In the genomic region with DNA sequence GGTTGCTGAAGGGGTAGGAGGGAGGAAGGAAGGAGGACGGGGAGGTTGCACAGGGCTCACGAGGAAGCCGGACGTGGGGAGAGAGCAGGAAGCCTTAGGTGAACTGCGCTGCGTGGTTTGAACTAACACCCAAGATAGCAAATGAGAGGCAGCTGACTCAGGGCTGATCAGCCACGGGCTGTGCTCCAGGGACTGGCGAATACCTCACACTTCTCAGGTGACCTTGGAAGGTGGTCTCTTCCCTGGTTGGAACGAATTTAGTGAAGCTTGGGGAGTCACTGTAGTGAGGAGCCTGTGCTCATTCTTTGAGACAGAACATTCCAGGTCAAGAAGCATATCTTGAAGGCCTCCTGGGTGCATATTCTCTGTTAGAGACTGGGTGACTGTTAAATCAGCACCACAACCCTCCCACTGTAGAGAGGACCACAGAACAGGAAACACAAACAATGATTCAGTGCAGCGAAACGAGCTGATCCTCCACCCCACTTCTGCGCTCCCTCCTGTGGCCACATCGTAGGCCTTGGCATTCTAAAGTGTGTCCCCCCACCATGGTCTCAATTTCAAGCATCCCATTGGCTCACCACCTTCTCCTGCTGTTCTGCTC, we compare ENCODE assay signal across 9 cellular contexts. TPM values are rescaled to one million over a fixed set of nuclear protein-coding genes. Genes with fewer than 3 reads are reported as not detected.
A peak's percentile ranks its signal among the peaks of the same experiment; 100 is the strongest.
DNase-seq lines count a peak whose midpoint lies in the region; FAIRE-seq and TF ChIP-seq lines count a peak whose summit lies in the region.
"Had no signal": no experiment of that assay in that cellular context is flagged by ENCODE, and none has a peak within 500 bp of the region (broad histone marks: within the 10 kb centered on the region; RNA-seq: fewer than 3 reads in every experiment).

No MANE protein-coding gene starts in this region.

- POLR2A ChIA-PET in Caco-2 (lab: Charles Lee), result no interaction called here

- DNase-seq in GM18507 (ENCODE audit: extremely low spot score, insufficient read length, low read depth) (no peak), NCI-H226 (peak; percentile 52), iris pigment epithelial cell (ENCODE audit: low read depth) (peak; percentile 84), Caco-2 (no peak), posterior vena cava (ENCODE audit: low spot score) (no peak), SHP77 treated with DMSO at 0.1 percent for 48 hours (lab: John Stamatoyannopoulos, UW) (no peak)
- DNase-seq in activated T-helper 1 cell treated with anti-CD3 and anti-CD28 coated beads, Interleukin-2, amount 50 U/mL, for 16 hours (ENCODE audit: low read depth in 1 of 2, low spot score in 1 of 2), result peak; percentile 53
- DNase-seq in stimulated activated CD8-positive, alpha-beta memory T cell treated with anti-CD3 and anti-CD28 coated beads, Interleukin-4, amount 100 ng/mL, for 4 hours (ENCODE audit: low read depth in 2 of 2, low spot score in 1 of 2), result peak; percentile 37 to 49

- H3K36me3 ChIP-seq in Caco-2 (ENCODE audit: control insufficient read depth, insufficient read depth, low read length), result no peaks in the 10 kb centered on the region

- H3K9me3 Mint-ChIP-seq in Caco-2 (ENCODE audit: unreplicated experiment), result no peaks in the 10 kb centered on the region
- H3K9me3 Mint-ChIP-seq: neural crest cell had no signal

- CTCF ChIA-PET in Caco-2 (lab: Charles Lee), result no interaction called here

- TF ChIP-seq CTCF in Caco-2 (IDR thresholded peaks at IDR 0.05; ENCODE audit: insufficient read depth in 1 of 2, low read depth in 1 of 2, low read length in 1 of 2, severe bottlenecking in 1 of 2, unreplicated experiment in 1 of 2), result no peak

- no peaks in the 10 kb centered on the region for H3K36me3 Mint-ChIP-seq in Caco-2 (ENCODE audit: insufficient read depth, unreplicated experiment)

- H3K4me3 Mint-ChIP-seq in Caco-2 (ENCODE audit: unreplicated experiment), result no peak overlapping the region
- H3K4me3 Mint-ChIP-seq: neural crest cell had no signal

- intact Hi-C loops in Caco-2 (cut with micrococcal nuclease; ENCODE audit: unreplicated experiment) (no loop called here), posterior vena cava (cut with DNase I) (no loop called here)

- H3K27ac Mint-ChIP-seq in Caco-2 (ENCODE audit: unreplicated experiment), result no peak overlapping the region

- no peaks in the 10 kb centered on the region for H3K27me3 ChIP-seq in Caco-2 (replicated peaks; ENCODE audit: control insufficient read depth, insufficient read depth, low read length)

- H3K27me3 Mint-ChIP-seq in Caco-2 (ENCODE audit: insufficient read depth, unreplicated experiment), result no peaks in the 10 kb centered on the region

- no peak overlapping the region for H3K4me3 ChIP-seq in Caco-2 (ENCODE audit: low read depth, low read length)

- H3K9me3 ChIP-seq in Caco-2, result no peaks in the 10 kb centered on the region

- no peaks in the 10 kb centered on the region for H3K4me1 ChIP-seq in Caco-2

- no peaks in the 10 kb centered on the region for H3K4me1 Mint-ChIP-seq in Caco-2 (ENCODE audit: low read depth, unreplicated experiment)

- FAIRE-seq in GM18507 (lab: Jason Lieb, UNC), result peak; percentile 88

- no TSS peak for BruUV-seq in Caco-2 (replicated peaks; lab: Mats Ljungman, UMichigan)

RNA-seq across cellular contexts. Expression of a gene that starts 33.8 kb away (rescaled TPM):
- total RNA-seq in Caco-2 (2022) (0.61 and 1.3 TPM in 2 replicates), posterior vena cava (under 1 TPM; 0.52 to 0.60 TPM)

RNA-seq across cellular contexts. Expression of a gene that starts 59.4 kb away (rescaled TPM):
- not detected in 2 replicates for total RNA-seq in Caco-2 (2022)
- not detected for total RNA-seq in posterior vena cava
- total RNA-seq: neural crest cell had no signal

Comparison
In these comparisons a context has a peak if more than half of its experiments do, and no peak if none do; other contexts are left out.
1. DNase-seq: peak in NCI-H226 (single experiment), activated T-helper 1 cell treated with anti-CD3 and anti-CD28 coated beads, Interleukin-2, amount 50 U/mL, for 16 hours (2 of 2), iris pigment epithelial cell (single experiment) and stimulated activated CD8-positive, alpha-beta memory T cell treated with anti-CD3 and anti-CD28 coated beads, Interleukin-4, amount 100 ng/mL, for 4 hours (2 of 2); none in GM18507 (single experiment), Caco-2 (0 of 2), posterior vena cava (single experiment) and SHP77 treated with DMSO at 0.1 percent for 48 hours (single experiment).